15 cellular contexts compared by ENCODE assay signal in genomic region chr10:78892383-78893191, GRCh38.
DNase-seq lines count a peak whose midpoint lies in the region; ATAC-seq lines count a peak whose summit lies in the region.
"Had no signal": no experiment of that assay in that cellular context is flagged by ENCODE, and none has a peak within 500 bp of the region (broad histone marks: within the 10 kb centered on the region; RNA-seq: fewer than 3 reads in every experiment).

No MANE protein-coding gene starts in this region.

- no peak for ATAC-seq in GM19467 (IDR thresholded peaks at IDR 0.05; ENCODE audit: unreplicated experiment)
- ATAC-seq: CD8-positive, alpha-beta T cell; natural killer cell treated with Interleukin-12 subunit alpha and Interleukin-12 subunit beta and Interleukin-15 and Interleukin-18, amount 100 ng/mL, for 72 hours had no signal

- DNase-seq in A172 (ENCODE audit: low spot score) (peak; percentile 15), AG08395 (ENCODE audit: low spot score) (peak; percentile 24), NCI-H187 treated with DMSO at 0.1 percent for 48 hours (lab: John Stamatoyannopoulos, UW) (peak; percentile 12), islet precursor cell (peak; percentile 68), Ammon's horn (ENCODE audit: low spot score) (no peak), NCI-H2029 treated with DMSO at 0.1 percent for 48 hours (lab: John Stamatoyannopoulos, UW) (no peak)
- DNase-seq: activated CD4-positive, CD25-positive, alpha-beta regulatory T cell treated with anti-CD3 and anti-CD28 coated beads, Interleukin-2, amount 50 U/mL, for 72 hours; activated T-cell treated with anti-CD3 and anti-CD28 coated beads, Interleukin-2, amount 50 U/mL, for 1 hour; hypothalamus; NCI-H2029; stimulated activated naive CD4-positive, alpha-beta T cell; SW 1271 had no signal

Comparison
In these comparisons a context has a peak if more than half of its experiments do, and no peak if none do; other contexts are left out.
1. DNase-seq: peak in A172 (single experiment), AG08395 (single experiment), NCI-H187 treated with DMSO at 0.1 percent for 48 hours (single experiment) and islet precursor cell (single experiment); none in Ammon's horn (single experiment) and NCI-H2029 treated with DMSO at 0.1 percent for 48 hours (single experiment).